In genomic region chr13:34942732-34943674, GRCh38 we compare ENCODE assay signal across 8 cellular contexts. TPM values are rescaled to one million over a fixed set of nuclear protein-coding genes. Genes with fewer than 3 reads are reported as not detected.
DNase-seq lines count a peak whose midpoint lies in the region; ATAC-seq, FAIRE-seq and TF ChIP-seq lines count a peak whose summit lies in the region.

No MANE protein-coding gene starts in this region.

- ATAC-seq in activated CD4-positive, alpha-beta T cell treated with anti-CD3 and anti-CD28 coated beads for 36 hours, result peak; percentile 24
- ATAC-seq in HG02678 (IDR thresholded peaks at IDR 0.05; ENCODE audit: unreplicated experiment) (peak; percentile 14), HG03469 (IDR thresholded peaks at IDR 0.05; ENCODE audit: unreplicated experiment) (no peak)

- TF ChIP-seq CTCF in MCF 10A (IDR thresholded peaks at IDR 0.05; ENCODE audit: unreplicated experiment), result no peak
- no peak for TF ChIP-seq CTCF in keratinocyte (optimal IDR thresholded peaks at IDR 0.05 in 1 of 3, IDR thresholded peaks at IDR 0.05 in 1 of 3, conservative IDR thresholded peaks at IDR 0.05 in 1 of 3; ENCODE audit: extremely low read depth in 1 of 3, insufficient read depth in 2 of 3, low read length in 3 of 3)

- H4K20me1 ChIP-seq in keratinocyte (ENCODE audit: control insufficient read depth, extremely low read depth, insufficient read depth, low read length), result no peaks in the 10 kb centered on the region

- H3K27me3 Mint-ChIP-seq in activated CD4-positive, alpha-beta T cell treated with anti-CD3 and anti-CD28 coated beads for 36 hours, result peaks cover 33% of the 10 kb centered on the region
- peaks cover 16% of the 10 kb centered on the region for H3K27me3 Mint-ChIP-seq in MCF 10A (ENCODE audit: insufficient read depth, unreplicated experiment)

- H3K27me3 ChIP-seq in keratinocyte (ENCODE audit: control insufficient read depth, extremely low read depth, insufficient read depth, low read length), result peaks cover 20% of the 10 kb centered on the region

- CTCF ChIA-PET in activated CD4-positive, alpha-beta T cell treated with anti-CD3 and anti-CD28 coated beads for 36 hours (lab: Charles Lee), result no interaction called here
- CTCF ChIA-PET in MCF 10A (lab: Yijun Ruan, JAX), result interaction anchor here (0.7 kb wide), 1 partner anchor 522 kb away, joined by 3 read pairs; no protein-coding TSS in a partner anchor

- H3K4me2 ChIP-seq in keratinocyte (ENCODE audit: control insufficient read depth, extremely low read depth, insufficient read depth, low read depth, low read length), result no peak overlapping the region

- H3K9me3 ChIP-seq in keratinocyte (ENCODE audit: control insufficient read depth, low read depth, low read length), result no peaks in the 10 kb centered on the region

- peak; percentile 27 for DNase-seq in activated CD4-positive, alpha-beta T cell treated with anti-CD3 and anti-CD28 coated beads for 36 hours
- no peak for DNase-seq in activated CD4-positive, alpha-beta T cell treated with anti-CD3 and anti-CD28 coated beads for 4 hours
- DNase-seq in NCI-H82 (lab: John Stamatoyannopoulos, UW), result peak; percentile 70
- no peak for DNase-seq in MCF 10A (ENCODE audit: unreplicated experiment)
- no peak for DNase-seq in keratinocyte (ENCODE audit: low read depth, low spot score)
- peak; percentile 27 for DNase-seq in stimulated activated CD8-positive, alpha-beta memory T cell treated with anti-CD3 and anti-CD28 coated beads, Interleukin-4, amount 100 ng/mL, for 48 hours

- POLR2A ChIA-PET in activated CD4-positive, alpha-beta T cell treated with anti-CD3 and anti-CD28 coated beads for 36 hours (lab: Charles Lee), result no interaction called here
- POLR2A ChIA-PET in MCF 10A (lab: Yijun Ruan, JAX), result interaction anchor here (0.5 to 1.4 kb wide), 4 partner anchors 9 to 767 kb away, joined by 3 read pairs; no protein-coding TSS in a partner anchor

- no peaks in the 10 kb centered on the region for H3K9me1 ChIP-seq in keratinocyte (ENCODE audit: control insufficient read depth, extremely low read depth, insufficient read depth, low read length)

- H2AFZ ChIP-seq in keratinocyte (ENCODE audit: control insufficient read depth, low read length), result no peak overlapping the region

- peak overlapping the region in 2 of 3 experiments; percentile 43 to 49 for H3K4me3 ChIP-seq in keratinocyte (ENCODE audit: control insufficient read depth in 2 of 3, extremely low read depth in 1 of 3, insufficient read depth in 2 of 3, low read depth in 1 of 3, low read length in 3 of 3)

- intact Hi-C loops in activated CD4-positive, alpha-beta T cell treated with anti-CD3 and anti-CD28 coated beads for 36 hours (cut with DNase I, micrococcal nuclease), result loop anchor here (2.0 to 10.0 kb wide), 7 partner anchors 212 to 1401 kb away; partner anchors contain the start of gene RFC3 (in 1 of the 2)
- intact Hi-C loops in MCF 10A (cut with micrococcal nuclease), result no loop called here

- dilution Hi-C loops in keratinocyte (cut with MboI; ENCODE audit: extremely low pct_ligation_motif_present, low sequenced_read_pairs), result no loop called here

- no peaks in the 10 kb centered on the region for H3K79me2 ChIP-seq in keratinocyte (ENCODE audit: control insufficient read depth, insufficient read depth, low read length)

- H3K4me3 Mint-ChIP-seq in activated CD4-positive, alpha-beta T cell treated with anti-CD3 and anti-CD28 coated beads for 36 hours, result peak overlapping the region; percentile 83
- peak overlapping the region; percentile 82 for H3K4me3 Mint-ChIP-seq in MCF 10A (ENCODE audit: unreplicated experiment)

- H3K4me1 ChIP-seq in keratinocyte (ENCODE audit: control insufficient read depth, extremely low read depth, insufficient read depth, low read length), result no peaks in the 10 kb centered on the region

- H3K27ac Mint-ChIP-seq in activated CD4-positive, alpha-beta T cell treated with anti-CD3 and anti-CD28 coated beads for 36 hours, result peak overlapping the region; percentile 20
- no peak overlapping the region for H3K27ac Mint-ChIP-seq in MCF 10A (ENCODE audit: low read depth, unreplicated experiment)

- H3K9ac ChIP-seq in keratinocyte (ENCODE audit: control insufficient read depth, extremely low read depth, insufficient read depth, low read length), result no peak overlapping the region

- no peaks in the 10 kb centered on the region for H3K36me3 ChIP-seq in keratinocyte (ENCODE audit: control insufficient read depth in 2 of 2, extremely low read depth in 1 of 2, insufficient read depth in 2 of 2, low read length in 2 of 2)

- no peak overlapping the region for H3K27ac ChIP-seq in keratinocyte (ENCODE audit: control insufficient read depth, insufficient read depth, low read length)

- FAIRE-seq in keratinocyte (lab: Jason Lieb, UNC), result no peak

- H3K4me1 Mint-ChIP-seq in activated CD4-positive, alpha-beta T cell treated with anti-CD3 and anti-CD28 coated beads for 36 hours, result peaks cover 22% of the 10 kb centered on the region
- peaks cover 16% of the 10 kb centered on the region for H3K4me1 Mint-ChIP-seq in MCF 10A (ENCODE audit: insufficient read depth, unreplicated experiment)

- H3K36me3 Mint-ChIP-seq in activated CD4-positive, alpha-beta T cell treated with anti-CD3 and anti-CD28 coated beads for 36 hours (ENCODE audit: low read depth), result no peaks in the 10 kb centered on the region
- no peaks in the 10 kb centered on the region for H3K36me3 Mint-ChIP-seq in MCF 10A (ENCODE audit: insufficient read depth, unreplicated experiment)

- no TSS peak for BruUV-seq in MCF 10A (replicated peaks; lab: Mats Ljungman, UMichigan)

- no peaks in the 10 kb centered on the region for H3K9me3 Mint-ChIP-seq in activated CD4-positive, alpha-beta T cell treated with anti-CD3 and anti-CD28 coated beads for 36 hours (ENCODE audit: low read depth)
- no peaks in the 10 kb centered on the region for H3K9me3 Mint-ChIP-seq in MCF 10A (ENCODE audit: unreplicated experiment)

RNA-seq across cellular contexts. Expression of gene NBEA, which starts 0.9 kb away (rescaled TPM):
- under 1 TPM; 0.39 to 0.44 TPM for total RNA-seq in activated CD4-positive, alpha-beta T cell treated with anti-CD3 and anti-CD28 coated beads for 36 hours
- 3.3 and 4.6 TPM in 2 replicates for total RNA-seq in MCF 10A (2022)
- 0.02 to 0.06 TPM (median 0.05 TPM) in 3 replicates for polyA plus RNA-seq in keratinocyte
- polyA plus RNA-seq in keratinocyte (2011; ENCODE audit: low read depth), result not detected
- 0.06 TPM in 2 replicates for polyA plus RNA-seq in keratinocyte (2011; cell fraction: cytosol; rRNA removed)
- 0.06 and 0.15 TPM in 2 replicates for polyA plus RNA-seq in keratinocyte (2011; cell fraction: nucleus; rRNA removed)
- 0.03 TPM in 1 of 2 replicates, not detected in the other for polyA plus RNA-seq in keratinocyte (2012; ENCODE audit: low replicate concordance)
- polyA minus RNA-seq in keratinocyte, result 0.64 TPM in 1 of 3 replicates, not detected in the others
- not detected for polyA minus RNA-seq in keratinocyte (2011; cell fraction: cytosol; rRNA and poly(A)+ RNA removed)
- polyA minus RNA-seq in keratinocyte (2011; cell fraction: nucleus; rRNA and poly(A)+ RNA removed), result 0.11 and 0.31 TPM in 2 replicates

Comparison
In these comparisons a context has a peak if more than half of its experiments do, and no peak if none do; other contexts are left out.
1. DNase-seq: peak in activated CD4-positive, alpha-beta T cell treated with anti-CD3 and anti-CD28 coated beads for 36 hours (single experiment), NCI-H82 (single experiment) and stimulated activated CD8-positive, alpha-beta memory T cell treated with anti-CD3 and anti-CD28 coated beads, Interleukin-4, amount 100 ng/mL, for 48 hours (single experiment); none in activated CD4-positive, alpha-beta T cell treated with anti-CD3 and anti-CD28 coated beads for 4 hours (0 of 2), MCF 10A (single experiment) and keratinocyte (single experiment).